24 cellular contexts compared by ENCODE assay signal in genomic region chr12:133108150-133108549, GRCh38.
"Had no signal": no experiment of that assay in that cellular context is flagged by ENCODE, and none has a peak within 500 bp of the region (broad histone marks: within the 10 kb centered on the region; RNA-seq: fewer than 3 reads in every experiment).

No MANE protein-coding gene starts in this region.

- ATAC-seq: pancreas; right lobe of liver; stimulated activated memory B cell treated with anti-CD40 and anti-IgM and Interleukin-4, amounts not matched to agents 10 μg/mL and 1 μg/mL and 100 μg/mL, for 72 hours; stimulated activated naive CD8-positive, alpha-beta T cell treated with anti-CD3 and anti-CD28 coated beads, Interleukin-15, amount 100 ng/mL, for 72 hours had no signal

- H3K27ac ChIP-seq: left ventricle myocardium inferior, pancreas, prostate gland, right lobe of liver, spleen, thoracic aorta, transverse colon had no signal

- H3K4me3 ChIP-seq: left ventricle myocardium inferior, lung, pancreas, prostate gland, right lobe of liver, thoracic aorta, transverse colon had no signal

- H3K27me3 Mint-ChIP-seq: central memory CD8-positive, alpha-beta T cell; dendritic cell treated with granulocyte-macrophage colony-stimulating factor and Interleukin-4, amounts not matched to agents 40 ng/mL and 50 ng/mL, for 4 days; naive B cell; stimulated activated memory B cell treated with anti-CD40 and anti-IgM and Interleukin-4, amounts not matched to agents 10 μg/mL and 1 μg/mL and 100 μg/mL, for 72 hours; stimulated activated naive CD8-positive, alpha-beta T cell treated with anti-CD3 and anti-CD28 coated beads, Interleukin-15, amount 100 ng/mL, for 72 hours had no signal

- H3K27me3 ChIP-seq: pancreas, right lobe of liver, spleen, transverse colon had no signal

- DNase-seq: foreskin melanocyte; head of caudate nucleus; hippocampal formation; left ventricle myocardium inferior; mesenchymal stem cell; midbrain; naive B cell; occipital lobe; pancreas; right lobe of liver; spleen; stimulated activated CD4-positive, alpha-beta T cell treated with anti-CD3 and anti-CD28 coated beads, Interleukin-15, amount 100 ng/mL, for 24 hours; stimulated activated CD4-positive, alpha-beta T cell treated with anti-CD3 and anti-CD28 coated beads, Interleukin-1b, Interleukin-23, amount 100 ng/mL, for 48 hours; stimulated activated CD4-positive, alpha-beta T cell treated with anti-CD3 and anti-CD28 coated beads, Interleukin-4, amount 100 ng/mL, for 24 hours; stimulated activated naive CD8-positive, alpha-beta T cell treated with anti-CD3 and anti-CD28 coated beads, Interleukin-15, amount 100 ng/mL, for 72 hours; substantia nigra; transverse colon had no signal

- H3K27ac Mint-ChIP-seq: dendritic cell treated with granulocyte-macrophage colony-stimulating factor and Interleukin-4, amounts not matched to agents 40 ng/mL and 50 ng/mL, for 4 days; naive B cell; nephron; stimulated activated memory B cell treated with anti-CD40 and anti-IgM and Interleukin-4, amounts not matched to agents 10 μg/mL and 1 μg/mL and 100 μg/mL, for 72 hours; stimulated activated naive CD8-positive, alpha-beta T cell treated with anti-CD3 and anti-CD28 coated beads, Interleukin-15, amount 100 ng/mL, for 72 hours had no signal

- H3K4me1 ChIP-seq: left ventricle myocardium inferior, pancreas, prostate gland, right lobe of liver, spleen, transverse colon had no signal

- H3K4me3 Mint-ChIP-seq: central memory CD8-positive, alpha-beta T cell; dendritic cell treated with granulocyte-macrophage colony-stimulating factor and Interleukin-4, amounts not matched to agents 40 ng/mL and 50 ng/mL, for 4 days; naive B cell; nephron; stimulated activated memory B cell treated with anti-CD40 and anti-IgM and Interleukin-4, amounts not matched to agents 10 μg/mL and 1 μg/mL and 100 μg/mL, for 72 hours; stimulated activated naive CD8-positive, alpha-beta T cell treated with anti-CD3 and anti-CD28 coated beads, Interleukin-15, amount 100 ng/mL, for 72 hours had no signal

- FAIRE-seq: pancreas had no signal

- H3K4me1 Mint-ChIP-seq: central memory CD8-positive, alpha-beta T cell; naive B cell; nephron; stimulated activated memory B cell treated with anti-CD40 and anti-IgM and Interleukin-4, amounts not matched to agents 10 μg/mL and 1 μg/mL and 100 μg/mL, for 72 hours; stimulated activated naive CD8-positive, alpha-beta T cell treated with anti-CD3 and anti-CD28 coated beads, Interleukin-15, amount 100 ng/mL, for 72 hours had no signal
